ENCODE assay signal across 1 cellular context in genomic region chr7:139133335-139134139, GRCh38.
A peak's percentile ranks its signal among the peaks of the same experiment; 100 is the strongest.
TF ChIP-seq lines count a peak whose summit lies in the region.

No MANE protein-coding gene starts in this region.

TF ChIP-seq in HepG2, 621 proteins besides CTCF, POLR2A, EP300 and RAD21 (continued from another document and continues in another):
- TF ChIP-seq HNF1B (CRISPR knock-in tag; IDR thresholded peaks at IDR 0.05) (peak; percentile 82), AKNA (CRISPR knock-in tag; IDR thresholded peaks at IDR 0.05; ENCODE audit: borderline replicate concordance) (no peak), ZBTB3 (CRISPR knock-in tag; IDR thresholded peaks at IDR 0.05; ENCODE audit: borderline replicate concordance, low read depth) (no peak), ZNF20 (CRISPR knock-in tag; IDR thresholded peaks at IDR 0.05) (no peak), NFYC (CRISPR knock-in tag; IDR thresholded peaks at IDR 0.05) (no peak), ELF4 (CRISPR knock-in tag; IDR thresholded peaks at IDR 0.05; ENCODE audit: borderline replicate concordance) (peak; percentile 74; the same call in 1 of the 2 replicates), ZMAT3 (CRISPR knock-in tag; conservative IDR thresholded peaks at IDR 0.05) (no peak), POLR2G (IDR thresholded peaks at IDR 0.05; ENCODE audit: low read depth, low read length) (peak; percentile 66), ZBTB37 (CRISPR knock-in tag; IDR thresholded peaks at IDR 0.05) (no peak), NKX3-1 (CRISPR knock-in tag; IDR thresholded peaks at IDR 0.05) (no peak), DMTF1 (CRISPR knock-in tag; IDR thresholded peaks at IDR 0.05) (no peak), PAF1 (CRISPR knock-in tag; IDR thresholded peaks at IDR 0.05) (no peak), TBL1XR1 (IDR thresholded peaks at IDR 0.05; ENCODE audit: borderline replicate concordance, low read length, partially characterized antibody) (peak; percentile 65), AFF4 (CRISPR knock-in tag; IDR thresholded peaks at IDR 0.05) (no peak), MNT (IDR thresholded peaks at IDR 0.05) (peak; percentile 46; the same call in 1 of the 2 replicates), RARG (CRISPR knock-in tag; IDR thresholded peaks at IDR 0.05; ENCODE audit: low read depth) (no peak), REPIN1 (CRISPR knock-in tag; IDR thresholded peaks at IDR 0.05; ENCODE audit: borderline replicate concordance, low read depth) (peak; percentile 87; the same call in 1 of the 2 replicates), CEBPG (CRISPR knock-in tag; IDR thresholded peaks at IDR 0.05) (peak; percentile 36), KMT2A (CRISPR knock-in tag; IDR thresholded peaks at IDR 0.05) (peak; percentile 98), ZNF670 (CRISPR knock-in tag; IDR thresholded peaks at IDR 0.05; ENCODE audit: borderline replicate concordance) (peak; percentile 77; the same call in 1 of the 2 replicates), GPBP1L1 (CRISPR knock-in tag; IDR thresholded peaks at IDR 0.05) (no peak), ZNF281 (CRISPR knock-in tag; IDR thresholded peaks at IDR 0.05; ENCODE audit: borderline replicate concordance) (no peak; the same call in 1 of the 2 replicates), SMAD3 (CRISPR knock-in tag; IDR thresholded peaks at IDR 0.05) (peak; percentile 92), KLF12 (CRISPR knock-in tag; IDR thresholded peaks at IDR 0.05; ENCODE audit: borderline replicate concordance) (peak; percentile 72; the same call in 1 of the 2 replicates), KLF11 (CRISPR knock-in tag; IDR thresholded peaks at IDR 0.05) (peak; percentile 68; the same call in 1 of the 2 replicates), MEF2D (CRISPR knock-in tag; IDR thresholded peaks at IDR 0.05) (peak; percentile 47; the same call in 1 of the 2 replicates), ZNF766 (CRISPR knock-in tag; IDR thresholded peaks at IDR 0.05; ENCODE audit: borderline replicate concordance) (peak; percentile 69; the same call in 1 of the 2 replicates), TCF7L2 (IDR thresholded peaks at IDR 0.05; ENCODE audit: low read depth, low read length) (no peak), RBM22 (optimal IDR thresholded peaks at IDR 0.05; ENCODE audit: low read length) (peak; percentile 94), ZNF720 (CRISPR knock-in tag; IDR thresholded peaks at IDR 0.05) (no peak), THAP8 (CRISPR knock-in tag; IDR thresholded peaks at IDR 0.05; ENCODE audit: borderline replicate concordance) (no peak), TP53 (CRISPR knock-in tag; conservative IDR thresholded peaks at IDR 0.05) (0 out of 2 replicates have a peak, but pooled peaks have one; percentile 61), NCOA2 (CRISPR knock-in tag; IDR thresholded peaks at IDR 0.05) (peak; percentile 46; the same call in 1 of the 2 replicates), ATF4 (CRISPR knock-in tag; IDR thresholded peaks at IDR 0.05) (no peak), ZFP62 (CRISPR knock-in tag; IDR thresholded peaks at IDR 0.05) (no peak), ZNF17 (CRISPR knock-in tag; IDR thresholded peaks at IDR 0.05) (no peak)
